Comparison of ENCODE assay signal across 26 cellular contexts in the genomic region with DNA sequence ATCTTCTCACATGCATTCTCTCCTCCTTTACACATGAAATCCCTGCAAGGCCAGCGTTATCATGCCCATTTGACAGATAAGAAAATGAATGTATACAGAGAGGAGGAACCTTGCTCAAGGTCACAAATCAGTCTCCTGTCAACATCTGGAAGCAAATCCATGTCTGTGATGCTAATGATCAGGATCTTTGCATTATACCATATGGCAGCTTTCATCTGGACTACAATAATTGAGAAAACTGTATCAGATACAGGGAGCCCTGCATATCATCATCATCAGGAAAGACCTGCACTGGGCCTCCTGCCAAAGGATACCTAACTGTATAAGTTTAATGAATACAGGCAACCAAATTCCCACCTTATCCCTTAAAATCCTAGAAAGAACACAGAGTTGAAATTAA.
"Had no signal": no experiment of that assay in that cellular context is flagged by ENCODE, and none has a peak within 500 bp of the region (broad histone marks: within the 10 kb centered on the region; RNA-seq: fewer than 3 reads in every experiment).

No MANE protein-coding gene starts in this region.

- H3K9me3 ChIP-seq: stomach, suprapubic skin, testis, thoracic aorta, thyroid gland, tibial artery, tibial nerve, transverse colon, upper lobe of left lung, upper lobe of right lung, uterus, vagina had no signal

- H3K27ac ChIP-seq: stomach, suprapubic skin, testis, thoracic aorta, thyroid gland, tibial artery, tibial nerve, transverse colon, upper lobe of left lung, upper lobe of right lung, uterus, vagina had no signal

- H3K36me3 ChIP-seq: stomach, suprapubic skin, thoracic aorta, thyroid gland, tibial artery, tibial nerve, transverse colon, upper lobe of left lung, upper lobe of right lung, uterus, vagina had no signal

- ATAC-seq: stimulated activated effector memory CD8-positive, alpha-beta T cell treated with anti-CD3 and anti-CD28 coated beads, Interleukin-12 subunit alpha, Interleukin-12 subunit beta, amount 100 ng/mL, for 72 hours; stimulated activated memory B cell treated with anti-CD40 and anti-IgM and Interleukin-4, amounts not matched to agents 10 μg/mL and 1 μg/mL and 100 μg/mL, for 72 hours; stimulated activated naive B cell treated with anti-CD40 and anti-IgM and Interleukin-4, amounts not matched to agents 10 μg/mL and 1 μg/mL and 100 μg/mL, for 72 hours; stimulated activated naive CD8-positive, alpha-beta T cell treated with anti-CD3 and anti-CD28 coated beads, Interleukin-15, amount 100 ng/mL, for 72 hours; stimulated activated naive CD8-positive, alpha-beta T cell treated with anti-CD3 and anti-CD28 coated beads, Interleukin-15, Interleukin-2, amounts not matched to agents 100 U/mL and 50 U/mL, for 24 hours; upper lobe of right lung had no signal

- H3K4me3 ChIP-seq: stomach, suprapubic skin, testis, thoracic aorta, thyroid gland, tibial artery, tibial nerve, transverse colon, upper lobe of left lung, upper lobe of right lung, uterus, vagina had no signal

- H3K4me1 ChIP-seq: stomach, suprapubic skin, testis, thyroid gland, tibial artery, tibial nerve, transverse colon, upper lobe of left lung, upper lobe of right lung, uterus, vagina had no signal

- DNase-seq: stimulated activated CD4-positive, alpha-beta T cell treated with anti-CD3 and anti-CD28 coated beads, Interleukin-2, amount 100 ng/mL, for 48 hours; stimulated activated CD4-positive, alpha-beta T cell treated with anti-CD3 and anti-CD28 coated beads, Interleukin-4, amount 100 ng/mL, for 1 hour; stimulated activated CD4-positive, alpha-beta T cell treated with anti-CD3 and anti-CD28 coated beads, Interleukin-4, amount 100 ng/mL, for 24 hours; stimulated activated CD4-positive, alpha-beta T cell treated with anti-CD3 and anti-CD28 coated beads, Interleukin-4, amount 100 ng/mL, for 4 hours; stimulated activated CD8-positive, alpha-beta memory T cell treated with anti-CD3 and anti-CD28 coated beads, Interleukin-4, amount 100 ng/mL, for 48 hours; stimulated activated naive B cell treated with anti-CD40 and anti-IgM and Interleukin-4, amounts not matched to agents 10 μg/mL and 1 μg/mL and 100 μg/mL, for 72 hours; stimulated activated naive CD4-positive, alpha-beta T cell; stimulated activated naive CD4-positive, alpha-beta T cell treated with Interleukin-2 at 50 U/mL for 16 hours; stimulated activated naive CD8-positive, alpha-beta T cell treated with anti-CD3 and anti-CD28 coated beads, Interleukin-15, amount 100 ng/mL, for 72 hours; stimulated activated naive CD8-positive, alpha-beta T cell treated with anti-CD3 and anti-CD28 coated beads, Interleukin-15, Interleukin-2, amounts not matched to agents 100 U/mL and 50 U/mL, for 24 hours; stomach; substantia nigra; testis; thyroid gland; tibial artery; transverse colon; trophoblast cell; upper lobe of left lung; upper lobe of right lung; uterus had no signal

- H3K27me3 ChIP-seq: stomach, testis, thyroid gland, tibial artery, tibial nerve, upper lobe of left lung, upper lobe of right lung, uterus, vagina had no signal
